ENCODE assay signal across 39 cellular contexts in the genomic region with DNA sequence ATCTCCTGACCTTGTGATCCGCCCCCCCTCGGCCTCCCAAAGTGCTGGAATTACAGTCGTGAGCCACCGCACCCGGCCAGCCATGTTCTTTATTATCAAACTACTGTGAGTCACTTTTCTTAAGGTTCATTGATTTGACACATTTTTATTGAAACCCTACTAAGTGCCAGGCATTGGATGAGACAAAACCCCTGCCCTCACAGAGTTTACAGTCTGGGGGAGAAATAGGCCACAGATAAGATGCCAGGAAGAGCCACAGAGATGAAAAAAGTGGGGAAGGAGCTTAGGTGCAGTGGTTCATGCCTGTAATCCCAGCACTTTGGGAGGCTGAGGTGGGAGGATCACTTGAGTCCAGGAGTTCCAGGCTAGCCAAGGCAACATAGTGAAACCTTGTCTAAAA. TPM values are rescaled to one million over a fixed set of nuclear protein-coding genes. Genes with fewer than 3 reads are reported as not detected.
"Had no signal": no experiment of that assay in that cellular context is flagged by ENCODE, and none has a peak within 500 bp of the region (broad histone marks: within the 10 kb centered on the region; RNA-seq: fewer than 3 reads in every experiment).

No MANE protein-coding gene starts in this region.

- H3K9me3 ChIP-seq: adrenal gland, body of pancreas, colonic mucosa, esophagus squamous epithelium, gastroesophageal sphincter had no signal

- H3K27ac ChIP-seq: adrenal gland, body of pancreas, epithelial cell of prostate, esophagus squamous epithelium, gastroesophageal sphincter had no signal

- H3K4me3 Mint-ChIP-seq: activated CD4-positive, alpha-beta memory T cell treated with anti-CD3 and anti-CD28 coated beads for 36 hours; activated CD4-positive, alpha-beta T cell treated with anti-CD3 and anti-CD28 coated beads for 36 hours; activated CD4-positive, alpha-beta T cell treated with anti-CD3 and anti-CD28 coated beads, Interleukin-2, amount 10 ng/mL, durations not matched to agents 24 days and 14 days; activated CD8-positive, alpha-beta memory T cell treated with anti-CD3 and anti-CD28 coated beads, Interleukin-2, amount 10 ng/mL, durations not matched to agents 7 days and 5 days; activated CD8-positive, alpha-beta T cell treated with anti-CD3 and anti-CD28 coated beads, Interleukin-2, amount 10 ng/mL, durations not matched to agents 7 days and 5 days; activated naive CD4-positive, alpha-beta T cell treated with anti-CD3 and anti-CD28 coated beads for 36 hours; activated naive CD4-positive, alpha-beta T cell treated with anti-CD3 and anti-CD28 coated beads, Interleukin-2, amount 50 U/mL, for 24 hours; activated naive CD8-positive, alpha-beta T cell treated with anti-CD3 and anti-CD28 coated beads for 36 hours; activated naive CD8-positive, alpha-beta T cell treated with anti-CD3 and anti-CD28 coated beads, Interleukin-2, amount 50 U/mL, for 24 hours; activated T-helper 1 cell treated with anti-CD3 and anti-CD28 coated beads, Interleukin-12 subunit alpha, Interleukin-12 subunit beta, Interleukin-2, Interleukin-4 antibody, amounts not matched to agents 30 ng/mL and 10 ng/mL and 1 ng/mL, durations not matched to agents 14 hours and 24 hours and 36 hours; T-cell had no signal

- H3K27me3 ChIP-seq: adrenal gland, body of pancreas, colonic mucosa, esophagus squamous epithelium had no signal

- H3K27ac Mint-ChIP-seq: activated CD4-positive, alpha-beta memory T cell treated with anti-CD3 and anti-CD28 coated beads for 36 hours; activated CD4-positive, alpha-beta T cell treated with anti-CD3 and anti-CD28 coated beads for 36 hours; activated CD4-positive, alpha-beta T cell treated with anti-CD3 and anti-CD28 coated beads, Interleukin-2, amount 10 ng/mL, durations not matched to agents 24 days and 14 days; activated CD8-positive, alpha-beta memory T cell treated with anti-CD3 and anti-CD28 coated beads, Interleukin-2, amount 10 ng/mL, durations not matched to agents 7 days and 5 days; activated CD8-positive, alpha-beta T cell treated with anti-CD3 and anti-CD28 coated beads, Interleukin-2, amount 10 ng/mL, durations not matched to agents 7 days and 5 days; activated naive CD4-positive, alpha-beta T cell treated with anti-CD3 and anti-CD28 coated beads for 36 hours; activated naive CD4-positive, alpha-beta T cell treated with anti-CD3 and anti-CD28 coated beads, Interleukin-2, amount 50 U/mL, for 24 hours; activated naive CD8-positive, alpha-beta T cell treated with anti-CD3 and anti-CD28 coated beads for 36 hours; activated naive CD8-positive, alpha-beta T cell treated with anti-CD3 and anti-CD28 coated beads, Interleukin-2, amount 50 U/mL, for 24 hours; activated T-helper 1 cell treated with anti-CD3 and anti-CD28 coated beads, Interleukin-12 subunit alpha, Interleukin-12 subunit beta, Interleukin-2, Interleukin-4 antibody, amounts not matched to agents 30 ng/mL and 10 ng/mL and 1 ng/mL, durations not matched to agents 14 hours and 24 hours and 36 hours; activated T-helper 2 cell treated with anti-CD3 and anti-CD28 coated beads, Interferon-gamma antibody, Interleukin-2, Interleukin-4, amounts not matched to agents 10 μg/mL and 5 μg/mL and 100 μg/mL, durations not matched to agents 14 hours and 24 hours and 36 hours; T-cell had no signal

- ATAC-seq: activated CD4-positive, alpha-beta T cell treated with anti-CD3 and anti-CD28 coated beads for 36 hours; activated CD8-positive, alpha-beta memory T cell treated with anti-CD3 and anti-CD28 coated beads, Interleukin-2, amount 10 ng/mL, durations not matched to agents 7 days and 5 days; activated CD8-positive, alpha-beta T cell treated with anti-CD3 and anti-CD28 coated beads, Interleukin-2, amount 10 ng/mL, durations not matched to agents 7 days and 5 days; activated naive CD8-positive, alpha-beta T cell treated with anti-CD3 and anti-CD28 coated beads, Interleukin-2, amount 50 U/mL, for 24 hours; body of pancreas; gastroesophageal sphincter; T-cell had no signal

- H3K36me3 ChIP-seq: adrenal gland, colonic mucosa, esophagus squamous epithelium, gastroesophageal sphincter had no signal

- H3K9me3 Mint-ChIP-seq: activated CD4-positive, alpha-beta memory T cell treated with anti-CD3 and anti-CD28 coated beads for 36 hours; activated CD4-positive, alpha-beta T cell treated with anti-CD3 and anti-CD28 coated beads, Interleukin-2, amount 10 ng/mL, durations not matched to agents 24 days and 14 days; activated naive CD4-positive, alpha-beta T cell treated with anti-CD3 and anti-CD28 coated beads for 36 hours; activated naive CD4-positive, alpha-beta T cell treated with anti-CD3 and anti-CD28 coated beads, Interleukin-2, amount 50 U/mL, for 24 hours; activated naive CD8-positive, alpha-beta T cell treated with anti-CD3 and anti-CD28 coated beads for 36 hours; activated naive CD8-positive, alpha-beta T cell treated with anti-CD3 and anti-CD28 coated beads, Interleukin-2, amount 50 U/mL, for 24 hours; activated T-helper 1 cell treated with anti-CD3 and anti-CD28 coated beads, Interleukin-12 subunit alpha, Interleukin-12 subunit beta, Interleukin-2, Interleukin-4 antibody, amounts not matched to agents 30 ng/mL and 10 ng/mL and 1 ng/mL, durations not matched to agents 14 hours and 24 hours and 36 hours; activated T-helper 2 cell treated with anti-CD3 and anti-CD28 coated beads, Interferon-gamma antibody, Interleukin-2, Interleukin-4, amounts not matched to agents 10 μg/mL and 5 μg/mL and 100 μg/mL, durations not matched to agents 14 hours and 24 hours and 36 hours; T-cell had no signal

- H3K4me3 ChIP-seq: adrenal gland, body of pancreas, colonic mucosa, esophagus squamous epithelium, gastroesophageal sphincter had no signal

- DNase-seq: activated CD4-positive, alpha-beta memory T cell treated with anti-CD3 and anti-CD28 coated beads for 36 hours; activated CD4-positive, alpha-beta T cell treated with anti-CD3 and anti-CD28 coated beads for 36 hours; activated CD4-positive, alpha-beta T cell treated with anti-CD3 and anti-CD28 coated beads, Interleukin-2, amount 10 ng/mL, durations not matched to agents 24 days and 14 days; activated CD4-positive, CD25-positive, alpha-beta regulatory T cell; activated CD4-positive, CD25-positive, alpha-beta regulatory T cell treated with anti-CD3 and anti-CD28 coated beads, Interleukin-2, amount 50 U/mL, for 72 hours; activated CD8-positive, alpha-beta memory T cell treated with anti-CD3 and anti-CD28 coated beads, Interleukin-2, amount 10 ng/mL, durations not matched to agents 7 days and 5 days; activated CD8-positive, alpha-beta memory T cell treated with anti-CD3 and anti-CD28 coated beads, Interleukin-2, amount 50 U/mL, for 4 hours; activated CD8-positive, alpha-beta T cell treated with anti-CD3 and anti-CD28 coated beads, Interleukin-2, amount 10 ng/mL, durations not matched to agents 7 days and 5 days; activated effector memory CD4-positive, alpha-beta T cell treated with anti-CD3 and anti-CD28 coated beads, Interleukin-2, amount 50 U/mL, for 16 hours; activated naive CD4-positive, alpha-beta T cell treated with anti-CD3 and anti-CD28 coated beads for 36 hours; activated naive CD8-positive, alpha-beta T cell treated with anti-CD3 and anti-CD28 coated beads for 36 hours; activated naive CD8-positive, alpha-beta T cell treated with anti-CD3 and anti-CD28 coated beads, Interleukin-2, amount 50 U/mL, for 24 hours; activated T-cell treated with anti-CD3 and anti-CD28 coated beads, Interleukin-2, amount 50 U/mL, for 1 hour; activated T-cell treated with anti-CD3 and anti-CD28 coated beads, Interleukin-2, amount 50 U/mL, for 48 hours; adrenal gland; amygdala; aorta; body of pancreas; caudate nucleus; cerebellar nuclear complex; colonic mucosa; effector CD8-positive, alpha-beta T cell; esophagus squamous epithelium; foreskin melanocyte; T-cell; T-helper 2 cell had no signal

- FAIRE-seq: endometrium, endothelial cell of umbilical vein had no signal

- H3K27me3 Mint-ChIP-seq: activated CD4-positive, alpha-beta memory T cell treated with anti-CD3 and anti-CD28 coated beads for 36 hours; activated CD4-positive, alpha-beta T cell treated with anti-CD3 and anti-CD28 coated beads for 36 hours; activated naive CD4-positive, alpha-beta T cell treated with anti-CD3 and anti-CD28 coated beads, Interleukin-2, amount 50 U/mL, for 24 hours; activated naive CD8-positive, alpha-beta T cell treated with anti-CD3 and anti-CD28 coated beads for 36 hours; activated naive CD8-positive, alpha-beta T cell treated with anti-CD3 and anti-CD28 coated beads, Interleukin-2, amount 50 U/mL, for 24 hours had no signal

- H3K36me3 Mint-ChIP-seq: activated CD4-positive, alpha-beta memory T cell treated with anti-CD3 and anti-CD28 coated beads for 36 hours; activated CD8-positive, alpha-beta memory T cell treated with anti-CD3 and anti-CD28 coated beads, Interleukin-2, amount 10 ng/mL, durations not matched to agents 7 days and 5 days; activated naive CD4-positive, alpha-beta T cell treated with anti-CD3 and anti-CD28 coated beads, Interleukin-2, amount 50 U/mL, for 24 hours; activated naive CD8-positive, alpha-beta T cell treated with anti-CD3 and anti-CD28 coated beads for 36 hours; T-cell had no signal

RNA-seq across cellular contexts. Expression of a gene that starts 15.0 kb away (rescaled TPM):
- total RNA-seq: activated CD4-positive, alpha-beta memory T cell treated with anti-CD3 and anti-CD28 coated beads for 36 hours; activated CD4-positive, alpha-beta T cell treated with anti-CD3 and anti-CD28 coated beads for 36 hours; activated CD4-positive, alpha-beta T cell treated with anti-CD3 and anti-CD28 coated beads, Interleukin-2, amount 10 ng/mL, durations not matched to agents 24 days and 14 days; activated CD8-positive, alpha-beta memory T cell treated with anti-CD3 and anti-CD28 coated beads for 36 hours; activated naive CD4-positive, alpha-beta T cell treated with anti-CD3 and anti-CD28 coated beads for 36 hours; activated naive CD8-positive, alpha-beta T cell treated with anti-CD3 and anti-CD28 coated beads for 36 hours; aorta; dermis microvascular lymphatic vessel endothelial cell; endothelial cell of umbilical vein; esophagus squamous epithelium; fibroblast of villous mesenchyme; gastroesophageal sphincter; glomerular endothelial cell had no signal
- polyA plus RNA-seq: endothelial cell of umbilical vein, esophagus, fibroblast of lung had no signal
